19 cellular contexts compared by ENCODE assay signal in genomic region chr2:121059651-121060649, GRCh38.
DNase-seq lines count a peak whose midpoint lies in the region; ATAC-seq, FAIRE-seq and TF ChIP-seq lines count a peak whose summit lies in the region.
"Had no signal": no experiment of that assay in that cellular context is flagged by ENCODE, and none has a peak within 500 bp of the region (broad histone marks: within the 10 kb centered on the region; RNA-seq: fewer than 3 reads in every experiment).

No MANE protein-coding gene starts in this region.

- no peak for TF ChIP-seq RAD21 in HepG2 (CRISPR knock-in tag; IDR thresholded peaks at IDR 0.05)

- no peaks in the 10 kb centered on the region for H3K4me1 ChIP-seq in HepG2 (ENCODE audit: insufficient read depth, low read length)
- no peaks in the 10 kb centered on the region for H3K4me1 ChIP-seq in right lobe of liver
- H3K4me1 ChIP-seq in spleen = peaks cover 0 to 7% (median 3%) of the 10 kb centered on the region in 6 donors
- peaks cover 18% of the 10 kb centered on the region for H3K4me1 ChIP-seq in SJCRH30

- no peak overlapping the region for H3K4me3 ChIP-seq in HepG2 (replicated peaks in 1 of 3; ENCODE audit: insufficient read depth in 1 of 3, low read depth in 2 of 3, low read length in 3 of 3)
- H3K4me3 ChIP-seq in right lobe of liver = no peak overlapping the region
- H3K4me3 ChIP-seq in spleen = no peak overlapping the region
- no peak overlapping the region for H3K4me3 ChIP-seq in SJCRH30
- H3K4me3 ChIP-seq: GM12878, GM23248 had no signal

- FAIRE-seq in HepG2 (lab: Jason Lieb, UNC) = no peak
- FAIRE-seq: GM12878, GM19239, H1 had no signal

- H3K9me3 ChIP-seq in HepG2 (ENCODE audit: low read length) = no peaks in the 10 kb centered on the region
- H3K9me3 ChIP-seq in right lobe of liver = no peaks in the 10 kb centered on the region
- no peaks in the 10 kb centered on the region for H3K9me3 ChIP-seq in spleen
- H3K9me3 ChIP-seq in SJCRH30 (replicated peaks) = no peaks in the 10 kb centered on the region

- in situ Hi-C loops in HepG2 (cut with HindIII; ENCODE audit: extremely low pct_ligation_motif_present, low pct_unique_long_range_greater_than_20kb) = no loop called here

- H2AFZ ChIP-seq in HepG2 (ENCODE audit: low read length) = no peak overlapping the region
- H2AFZ ChIP-seq: GM23248 had no signal

- TF ChIP-seq EP300 in HepG2 (IDR thresholded peaks at IDR 0.05; ENCODE audit: low read depth in 2 of 2, low read length in 2 of 2) (no peak), HepG2 (CRISPR knock-in tag; IDR thresholded peaks at IDR 0.05; ENCODE audit: borderline replicate concordance) (no peak)

- peaks cover 23 to 80% of the 10 kb centered on the region in 2 experiments for H3K27me3 ChIP-seq in HepG2 (ENCODE audit: control insufficient read depth in 1 of 2, insufficient read depth in 2 of 2, low read length in 2 of 2)
- no peaks in the 10 kb centered on the region for H3K27me3 ChIP-seq in right lobe of liver
- H3K27me3 ChIP-seq in spleen (replicated peaks in 1 of 7) = peaks cover 0 to 67% (median 0%) of the 10 kb centered on the region in 7 donors
- H3K27me3 ChIP-seq in SJCRH30 = no peaks in the 10 kb centered on the region

- CTCF ChIA-PET in HepG2 (lab: Yijun Ruan, JAX; ENCODE audit: low intra/inter-chr PET ratio, low total read pairs) = no interaction called here

- peaks cover 6% of the 10 kb centered on the region for H3K4me1 Mint-ChIP-seq in neural crest cell
- H3K4me1 Mint-ChIP-seq: CD4-positive, alpha-beta memory T cell had no signal

- POLR2A ChIA-PET in HepG2 (lab: Yijun Ruan, JAX) = no interaction called here

- H3K9me3 Mint-ChIP-seq in neural crest cell = no peaks in the 10 kb centered on the region

- H3K36me3 Mint-ChIP-seq in neural crest cell (ENCODE audit: low read depth) = no peaks in the 10 kb centered on the region
- H3K36me3 Mint-ChIP-seq: CD4-positive, alpha-beta memory T cell had no signal

- no TSS peak for BruUV-seq in HepG2 (replicated peaks; lab: Mats Ljungman, UMichigan)

- no peak for DNase-seq in HepG2 (ENCODE audit: low spot score)
- no peak for DNase-seq in right lobe of liver
- no peak for DNase-seq in neural crest cell (ENCODE audit: low read depth, low spot score)
- peak; percentile 68 for DNase-seq in spleen
- DNase-seq in SJCRH30 = no peak
- no peak for DNase-seq in activated CD4-positive, alpha-beta T cell treated with anti-CD3 and anti-CD28 coated beads, Interleukin-2, amount 50 U/mL, for 1 hour
- DNase-seq: C1 segment of cervical spinal cord; Calu3; CD4-positive, alpha-beta memory T cell; COR-L47; DMS79; EL; GDM1; GM23248; H7; HCEC 1CT had no signal

- no peaks in the 10 kb centered on the region for H3K27me3 Mint-ChIP-seq in neural crest cell (ENCODE audit: low read depth)

- no peak overlapping the region for H3K4me3 Mint-ChIP-seq in neural crest cell
- H3K4me3 Mint-ChIP-seq: CD4-positive, alpha-beta memory T cell had no signal

- H3K4me2 ChIP-seq in HepG2 (ENCODE audit: low read depth, low read length) = no peak overlapping the region

- no peaks in the 10 kb centered on the region for H3K36me3 ChIP-seq in HepG2 (replicated peaks in 1 of 2; ENCODE audit: control insufficient read depth in 1 of 2, insufficient read depth in 2 of 2, low read length in 2 of 2)
- H3K36me3 ChIP-seq in right lobe of liver = no peaks in the 10 kb centered on the region
- no peaks in the 10 kb centered on the region for H3K36me3 ChIP-seq in spleen
- H3K36me3 ChIP-seq in SJCRH30 = no peaks in the 10 kb centered on the region

- 19% methylated on average over 7 of the region's 9 CpGs for WGBS in HepG2 (ENCODE audit: low lambda C conversion rate)
- 64% methylated on average over 2 of the region's 9 CpGs for WGBS in right lobe of liver (ENCODE audit: insufficient coverage, low coverage, low lambda C conversion rate, missing lambda C conversion rate)
- WGBS in spleen, 5 donors = 84 to 90% (median 88%) methylated on average over 6 to 9 of the region's 9 CpGs

- H3K79me2 ChIP-seq in HepG2 (ENCODE audit: insufficient read depth, low read length) = no peaks in the 10 kb centered on the region

- no peak overlapping the region for H3K9ac ChIP-seq in HepG2 (ENCODE audit: insufficient read depth, low read depth, low read length)
- H3K9ac ChIP-seq: GM23248 had no signal

- peak overlapping the region; percentile 60 for H3K27ac Mint-ChIP-seq in neural crest cell (ENCODE audit: unreplicated experiment)
- H3K27ac Mint-ChIP-seq: CD4-positive, alpha-beta memory T cell had no signal

- intact Hi-C loops in HepG2 (cut with micrococcal nuclease; ENCODE audit: unreplicated experiment) (no loop called here), right lobe of liver (cut with DNase I) (no loop called here), spleen (cut with DNase I; ENCODE audit: low total_unique reads) (no loop called here)

- TF ChIP-seq CTCF in HepG2 (CRISPR knock-in tag; IDR thresholded peaks at IDR 0.05) (no peak), right lobe of liver (IDR thresholded peaks at IDR 0.05) (no peak), neural crest cell (conservative IDR thresholded peaks at IDR 0.05) (no peak), spleen (IDR thresholded peaks at IDR 0.05 in 8 of 11, conservative IDR thresholded peaks at IDR 0.05 in 3 of 11) (no peak)

- no peak overlapping the region for H3K27ac ChIP-seq in HepG2 (ENCODE audit: extremely low read length, insufficient read depth, low read length)
- no peak overlapping the region for H3K27ac ChIP-seq in right lobe of liver
- no peak overlapping the region for H3K27ac ChIP-seq in spleen
- no peak overlapping the region for H3K27ac ChIP-seq in SJCRH30
- H3K27ac ChIP-seq: GM23248 had no signal

- TF ChIP-seq POLR2A in HepG2 (IDR thresholded peaks at IDR 0.05; ENCODE audit: insufficient read depth in 1 of 2, low read depth in 2 of 2, low read length in 2 of 2) (no peak), right lobe of liver (IDR thresholded peaks at IDR 0.05) (no peak), spleen (IDR thresholded peaks at IDR 0.05) (no peak)

- ATAC-seq in HepG2 (no peak), right lobe of liver (no peak)
- ATAC-seq: GM12878 had no signal

- H4K20me1 ChIP-seq in HepG2 (ENCODE audit: insufficient read depth, low read length) = peaks cover 3% of the 10 kb centered on the region; the same call in 1 of the 2 replicates

TF ChIP-seq in HepG2, 621 proteins besides CTCF, POLR2A, EP300 and RAD21:
- TF ChIP-seq SMAD9 (CRISPR knock-in tag; IDR thresholded peaks at IDR 0.05) (no peak), RAD51 (IDR thresholded peaks at IDR 0.05; ENCODE audit: borderline replicate concordance) (no peak), ZNF768 (CRISPR knock-in tag; IDR thresholded peaks at IDR 0.05) (peak; percentile 61; the same call in 1 of the 2 replicates)
